Comparison of ENCODE assay signal across 23 cellular contexts in the genomic region with DNA sequence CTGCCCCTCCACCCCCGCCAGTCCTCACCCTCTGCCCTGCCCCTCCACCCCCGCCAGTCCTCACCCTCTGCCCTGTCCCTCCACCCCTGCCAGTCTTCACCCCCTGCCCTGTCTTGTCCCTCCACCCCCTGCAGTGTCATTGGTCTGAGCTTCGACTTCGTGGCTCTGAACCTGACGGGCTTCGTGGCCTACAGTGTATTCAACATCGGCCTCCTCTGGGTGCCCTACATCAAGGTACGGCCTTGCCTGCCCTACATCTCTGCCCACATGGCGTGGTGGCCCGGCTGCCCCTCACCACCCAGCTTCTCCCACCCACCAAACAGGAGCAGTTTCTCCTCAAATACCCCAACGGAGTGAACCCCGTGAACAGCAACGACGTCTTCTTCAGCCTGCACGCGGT.
"Had no signal": no experiment of that assay in that cellular context is flagged by ENCODE, and none has a peak within 500 bp of the region (broad histone marks: within the 10 kb centered on the region; RNA-seq: fewer than 3 reads in every experiment).

No MANE protein-coding gene starts in this region.

- H3K36me3 Mint-ChIP-seq: activated CD8-positive, alpha-beta memory T cell treated with anti-CD3 and anti-CD28 coated beads, Interleukin-2, amount 10 ng/mL, durations not matched to agents 7 days and 5 days; activated naive CD4-positive, alpha-beta T cell treated with anti-CD3 and anti-CD28 coated beads, Interleukin-2, amount 50 U/mL, for 24 hours had no signal

- H3K36me3 ChIP-seq: brain microvascular endothelial cell, neural progenitor cell, ovary, vagina had no signal

- H3K27ac Mint-ChIP-seq: activated CD4-positive, alpha-beta T cell treated with anti-CD3 and anti-CD28 coated beads, Interleukin-2, amount 10 ng/mL, durations not matched to agents 7 days and 5 days; activated CD8-positive, alpha-beta memory T cell treated with anti-CD3 and anti-CD28 coated beads, Interleukin-2, amount 10 ng/mL, durations not matched to agents 7 days and 5 days; activated CD8-positive, alpha-beta T cell treated with anti-CD3 and anti-CD28 coated beads for 36 hours; activated naive CD4-positive, alpha-beta T cell treated with anti-CD3 and anti-CD28 coated beads, Interleukin-2, amount 50 U/mL, for 24 hours; neural progenitor cell; type B pancreatic cell had no signal

- H3K27me3 ChIP-seq: brain microvascular endothelial cell, gastroesophageal sphincter, neural progenitor cell, ovary, testis, vagina had no signal

- H3K9ac ChIP-seq: neural progenitor cell had no signal

- H3K4me1 Mint-ChIP-seq: activated CD4-positive, alpha-beta T cell treated with anti-CD3 and anti-CD28 coated beads, Interleukin-2, amount 10 ng/mL, durations not matched to agents 7 days and 5 days; activated CD8-positive, alpha-beta memory T cell treated with anti-CD3 and anti-CD28 coated beads, Interleukin-2, amount 10 ng/mL, durations not matched to agents 7 days and 5 days; activated naive CD4-positive, alpha-beta T cell treated with anti-CD3 and anti-CD28 coated beads, Interleukin-2, amount 50 U/mL, for 24 hours had no signal

- H2AFZ ChIP-seq: neural progenitor cell had no signal

- ATAC-seq: activated CD8-positive, alpha-beta memory T cell treated with anti-CD3 and anti-CD28 coated beads, Interleukin-2, amount 10 ng/mL, durations not matched to agents 7 days and 5 days; activated CD8-positive, alpha-beta T cell treated with anti-CD3 and anti-CD28 coated beads for 36 hours; gastroesophageal sphincter; left cardiac atrium; mucosa of descending colon; right cardiac atrium had no signal

- H3K27ac ChIP-seq: brain microvascular endothelial cell, epithelial cell of prostate, neural progenitor cell, testis, vagina, WERI-Rb-1 had no signal

- H3K4me2 ChIP-seq: neural progenitor cell had no signal

- DNase-seq: activated CD4-positive, alpha-beta T cell treated with anti-CD3 and anti-CD28 coated beads, Interleukin-2, amount 10 ng/mL, durations not matched to agents 7 days and 5 days; activated CD4-positive, CD25-positive, alpha-beta regulatory T cell treated with anti-CD3 and anti-CD28 coated beads, Interleukin-2, amount 50 U/mL, for 72 hours; activated CD8-positive, alpha-beta memory T cell treated with anti-CD3 and anti-CD28 coated beads, Interleukin-2, amount 10 ng/mL, durations not matched to agents 7 days and 5 days; activated CD8-positive, alpha-beta T cell treated with anti-CD3 and anti-CD28 coated beads for 36 hours; activated gamma-delta T cell; activated T-cell treated with anti-CD3 and anti-CD28 coated beads for 4 hours; aorta; brain microvascular endothelial cell; central memory CD4-positive, alpha-beta T cell; head of caudate nucleus; left cardiac atrium; mucosa of descending colon; stimulated activated CD4-positive, alpha-beta T cell treated with anti-CD3 and anti-CD28 coated beads, Interleukin-4, amount 100 ng/mL, for 4 hours; testis; WERI-Rb-1 had no signal

- H3K4me3 Mint-ChIP-seq: activated CD4-positive, alpha-beta T cell treated with anti-CD3 and anti-CD28 coated beads, Interleukin-2, amount 10 ng/mL, durations not matched to agents 7 days and 5 days; activated CD8-positive, alpha-beta memory T cell treated with anti-CD3 and anti-CD28 coated beads, Interleukin-2, amount 10 ng/mL, durations not matched to agents 7 days and 5 days; activated CD8-positive, alpha-beta T cell treated with anti-CD3 and anti-CD28 coated beads for 36 hours; activated naive CD4-positive, alpha-beta T cell treated with anti-CD3 and anti-CD28 coated beads, Interleukin-2, amount 50 U/mL, for 24 hours; neural progenitor cell; type B pancreatic cell had no signal

- H3K9me3 ChIP-seq: gastroesophageal sphincter, mucosa of descending colon, ovary, testis, vagina had no signal

- H3K4me1 ChIP-seq: neural progenitor cell had no signal

- H3K9me3 Mint-ChIP-seq: activated CD4-positive, alpha-beta T cell treated with anti-CD3 and anti-CD28 coated beads, Interleukin-2, amount 10 ng/mL, durations not matched to agents 7 days and 5 days; activated CD8-positive, alpha-beta T cell treated with anti-CD3 and anti-CD28 coated beads for 36 hours; activated naive CD4-positive, alpha-beta T cell treated with anti-CD3 and anti-CD28 coated beads, Interleukin-2, amount 50 U/mL, for 24 hours; neural progenitor cell; type B pancreatic cell had no signal

- H3K4me3 ChIP-seq: gastroesophageal sphincter, mucosa of descending colon, neural progenitor cell, ovary, testis, vagina had no signal

- H3K27me3 Mint-ChIP-seq: activated CD4-positive, alpha-beta T cell treated with anti-CD3 and anti-CD28 coated beads, Interleukin-2, amount 10 ng/mL, durations not matched to agents 7 days and 5 days; activated CD8-positive, alpha-beta memory T cell treated with anti-CD3 and anti-CD28 coated beads, Interleukin-2, amount 10 ng/mL, durations not matched to agents 7 days and 5 days; activated CD8-positive, alpha-beta T cell treated with anti-CD3 and anti-CD28 coated beads for 36 hours; activated naive CD4-positive, alpha-beta T cell treated with anti-CD3 and anti-CD28 coated beads, Interleukin-2, amount 50 U/mL, for 24 hours; type B pancreatic cell had no signal
